7 cellular contexts compared by ENCODE assay signal in genomic region chr4:1855334-1856070, GRCh38. TPM values are rescaled to one million over a fixed set of nuclear protein-coding genes. Genes with fewer than 3 reads are reported as not detected.
DNase-seq lines count a peak whose midpoint lies in the region; ATAC-seq and TF ChIP-seq lines count a peak whose summit lies in the region.

No MANE protein-coding gene starts in this region.

- no peak for TF ChIP-seq CTCF in type B pancreatic cell (conservative IDR thresholded peaks at IDR 0.05)

- H3K4me3 Mint-ChIP-seq in memory B cell = peak overlapping the region; percentile 82
- H3K4me3 Mint-ChIP-seq in type B pancreatic cell = peak overlapping the region; percentile 86

- DNase-seq in RPMI8226 (peak; percentile 28), memory B cell (ENCODE audit: low spot score in 2 of 2) (peak; percentile 14 to 33), type B pancreatic cell (ENCODE audit: extremely low spot score, unreplicated experiment) (no peak), epidermal melanocyte (ENCODE audit: insufficient read length, low spot score) (no peak)

- ATAC-seq in GM18868 (IDR thresholded peaks at IDR 0.05; ENCODE audit: unreplicated experiment) = peak; percentile 18
- peak; percentile 5 for ATAC-seq in HG02678 (IDR thresholded peaks at IDR 0.05; ENCODE audit: unreplicated experiment)
- peak; percentile 31 for ATAC-seq in memory B cell (ENCODE audit: low read depth)

- H3K27ac ChIP-seq in cingulate gyrus (ENCODE audit: low read depth, low read length) = peak overlapping the region; percentile 29

- H3K9me3 Mint-ChIP-seq in memory B cell = no peaks in the 10 kb centered on the region
- no peaks in the 10 kb centered on the region for H3K9me3 Mint-ChIP-seq in type B pancreatic cell

- no peak overlapping the region for H3K27ac Mint-ChIP-seq in memory B cell
- no peak overlapping the region for H3K27ac Mint-ChIP-seq in type B pancreatic cell

- H3K27me3 Mint-ChIP-seq in memory B cell (no peaks in the 10 kb centered on the region), type B pancreatic cell (no peaks in the 10 kb centered on the region)

- H3K36me3 Mint-ChIP-seq in memory B cell = peaks cover 7% of the 10 kb centered on the region
- H3K36me3 Mint-ChIP-seq in type B pancreatic cell = no peaks in the 10 kb centered on the region

- peaks cover 18% of the 10 kb centered on the region for H3K4me1 Mint-ChIP-seq in memory B cell
- H3K4me1 Mint-ChIP-seq in type B pancreatic cell (ENCODE audit: unreplicated experiment) = peaks cover 33% of the 10 kb centered on the region

RNA-seq across cellular contexts. Expression of gene LETM1, which starts 0.5 kb away (rescaled TPM):
- 61.1 and 64.3 TPM in 2 replicates for total RNA-seq in type B pancreatic cell (ENCODE audit: low replicate concordance)

RNA-seq across cellular contexts. Expression of gene NSD2, which starts 15.7 kb away (rescaled TPM):
- 70.6 and 156 TPM in 2 replicates for total RNA-seq in type B pancreatic cell (ENCODE audit: low replicate concordance)

Comparison
In these comparisons a context has a peak if more than half of its experiments do, and no peak if none do; other contexts are left out.
1. DNase-seq: peak in RPMI8226 (single experiment) and memory B cell (2 of 2); none in type B pancreatic cell (single experiment) and epidermal melanocyte (single experiment).
2. Peak in every context shown above with its lines, with median percentiles within 50 percentile points of each other: ATAC-seq.